11 cellular contexts compared by ENCODE assay signal in the genomic region with DNA sequence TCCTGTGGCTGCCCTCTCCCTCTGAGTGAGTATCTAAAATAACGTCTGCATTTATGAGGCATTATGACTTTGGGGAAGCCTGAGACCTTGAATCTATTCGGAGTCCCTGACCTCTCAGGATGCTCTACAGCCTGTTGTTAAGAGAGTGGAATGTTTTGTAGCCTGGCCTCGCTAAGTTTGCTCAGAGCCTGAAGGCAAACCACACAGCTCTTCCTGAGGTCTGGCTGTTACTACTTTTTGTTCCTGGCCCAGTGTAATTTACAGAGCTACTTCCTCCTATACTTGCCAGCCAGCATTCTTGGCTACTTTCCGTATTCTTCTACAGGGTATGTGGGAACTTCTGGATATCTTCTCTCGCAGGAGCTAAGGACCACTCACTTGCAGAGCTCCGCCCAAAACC. TPM values are rescaled to one million over a fixed set of nuclear protein-coding genes. Genes with fewer than 3 reads are reported as not detected.
DNase-seq lines count a peak whose midpoint lies in the region; ATAC-seq, FAIRE-seq and TF ChIP-seq lines count a peak whose summit lies in the region.
"Had no signal": no experiment of that assay in that cellular context is flagged by ENCODE, and none has a peak within 500 bp of the region (broad histone marks: within the 10 kb centered on the region; RNA-seq: fewer than 3 reads in every experiment).

No MANE protein-coding gene starts in this region.

- TF ChIP-seq RAD21 in A549 (conservative IDR thresholded peaks at IDR 0.05 in 1 of 2, IDR thresholded peaks at IDR 0.05 in 1 of 2) (no peak), GM12878 (IDR thresholded peaks at IDR 0.05; ENCODE audit: insufficient read depth, low read depth, low read length) (no peak)

- ATAC-seq in A549 (peak; percentile 49 to 69; a peak in 4 of 6 replicates), GM12878 (no peak), lung (ENCODE audit: insufficient read depth, low FRiP score) (peak; percentile 43), GM18868 (IDR thresholded peaks at IDR 0.05; ENCODE audit: unreplicated experiment) (no peak), HG02763 (IDR thresholded peaks at IDR 0.05; ENCODE audit: unreplicated experiment) (no peak)

- H3K79me2 ChIP-seq in GM12878 (ENCODE audit: control insufficient read depth, insufficient read depth, low read length), result peaks cover 19% of the 10 kb centered on the region

- TF ChIP-seq EP300 in A549 (IDR thresholded peaks at IDR 0.05) (no peak), GM12878 (IDR thresholded peaks at IDR 0.05; ENCODE audit: borderline replicate concordance in 1 of 2, control insufficient read depth in 1 of 2, low read depth in 2 of 2, low read length in 2 of 2) (no peak)

- no peak for TF ChIP-seq CTCF in A549 (IDR thresholded peaks at IDR 0.05)
- TF ChIP-seq CTCF in GM12878 (IDR thresholded peaks at IDR 0.05 in 2 of 3, conservative IDR thresholded peaks at IDR 0.05 in 1 of 3; ENCODE audit: control insufficient read depth in 2 of 3, extremely low read depth in 1 of 3, insufficient read depth in 1 of 3, low read depth in 3 of 3, low read length in 3 of 3), result no peak
- no peak for TF ChIP-seq CTCF in lung (IDR thresholded peaks at IDR 0.05; ENCODE audit: control extremely low read depth, extremely low read depth)

- in situ Hi-C loops in GM12878 (cut with MboI), result no loop called here

- peak overlapping the region; percentile 62 for H3K4me2 ChIP-seq in A549
- H3K4me2 ChIP-seq in GM12878 (ENCODE audit: control insufficient read depth, insufficient read depth), result no peak overlapping the region

- peak overlapping the region; percentile 66 for H2AFZ ChIP-seq in GM12878 (ENCODE audit: control insufficient read depth, low read depth, low read length)

- H3K27ac ChIP-seq in A549 (peak overlapping the region; percentile 56 to 62), GM12878 (ENCODE audit: control insufficient read depth, insufficient read depth) (no peak overlapping the region), lung (ENCODE audit: low read depth in 1 of 2, low read length in 1 of 2) (peak overlapping the region in 1 of 2 donors; percentile 9)
- H3K27ac ChIP-seq in effector memory CD4-positive, alpha-beta T cell (ENCODE audit: insufficient read depth, low read length, poor library complexity, severe bottlenecking), result no peak overlapping the region

- WGBS in A549 (ENCODE audit: missing lambda C conversion rate), result 15% methylated on average over 6 of the region's 6 CpGs
- WGBS in GM12878 (ENCODE audit: insufficient coverage, insufficient replicate concordance, low lambda C conversion rate, missing lambda C conversion rate), result 52% methylated on average over 6 of the region's 6 CpGs
- 9 to 16% methylated on average over 6 of the region's 6 CpGs for WGBS in lung, 2 donors

- RAD21 ChIA-PET in GM12878 (lab: Charles Lee; ENCODE audit: unreplicated experiment), result no interaction called here

- DNase-seq in A549 (ENCODE audit: low read depth in 1 of 2, low spot score in 1 of 2), result peak; percentile 5 to 62
- DNase-seq in LHCN-M2 (ENCODE audit: low read depth), result peak; percentile 3
- DNase-seq in GM12878 (ENCODE audit: low read depth, low spot score), result no peak
- DNase-seq in lung (ENCODE audit: low spot score), result peak; percentile 35
- DNase-seq in effector memory CD4-positive, alpha-beta T cell, result no peak
- DNase-seq in activated CD4-positive, alpha-beta T cell treated with anti-CD3 and anti-CD28 coated beads for 4 hours, result no peak
- DNase-seq: CD4-positive, alpha-beta T cell; stimulated activated CD4-positive, alpha-beta T cell treated with anti-CD3 and anti-CD28 coated beads, Interleukin-2, amount 100 ng/mL, for 48 hours had no signal

- H3K36me3 ChIP-seq in GM12878 (ENCODE audit: control insufficient read depth in 2 of 2, insufficient read depth in 2 of 2, low read length in 1 of 2) (no peaks in the 10 kb centered on the region), lung (ENCODE audit: control insufficient read depth in 2 of 2, insufficient read depth in 2 of 2, low read length in 2 of 2) (no peaks in the 10 kb centered on the region)
- no peaks in the 10 kb centered on the region for H3K36me3 ChIP-seq in effector memory CD4-positive, alpha-beta T cell (ENCODE audit: control insufficient read depth, insufficient read depth, low read length)

- CTCF ChIA-PET in A549 (lab: Yijun Ruan, JAX) (no interaction called here), GM12878 (lab: Yijun Ruan, JAX) (interaction anchor here (1.1 kb wide), 1 partner anchor 63 kb away, joined by 5 read pairs; no protein-coding TSS in a partner anchor)

- H3K4me1 ChIP-seq in A549, result peaks cover 24% of the 10 kb centered on the region
- H3K4me1 ChIP-seq in GM12878 (ENCODE audit: control insufficient read depth, insufficient read depth, low read length), result peaks cover 3% of the 10 kb centered on the region; the same call in 1 of the 2 replicates
- no peaks in the 10 kb centered on the region for H3K4me1 ChIP-seq in lung (ENCODE audit: control insufficient read depth in 2 of 2, insufficient read depth in 2 of 2, low read length in 2 of 2)
- peaks cover 5% of the 10 kb centered on the region for H3K4me1 ChIP-seq in effector memory CD4-positive, alpha-beta T cell (ENCODE audit: control insufficient read depth, insufficient read depth, low read length, poor library complexity, severe bottlenecking)

- FAIRE-seq in A549 (lab: Jason Lieb, UNC), result no peak
- FAIRE-seq in GM12878 (lab: Jason Lieb, UNC), result no peak
- FAIRE-seq: endometrium had no signal

- no peak for TF ChIP-seq POLR2A in A549 (IDR thresholded peaks at IDR 0.05; ENCODE audit: low read length)
- no peak for TF ChIP-seq POLR2A in GM12878 (IDR thresholded peaks at IDR 0.05; ENCODE audit: low read depth, low read length)

- H3K9me3 ChIP-seq in A549 (no peaks in the 10 kb centered on the region), GM12878 (replicated peaks; ENCODE audit: control insufficient read depth, insufficient read depth, low read length) (no peaks in the 10 kb centered on the region), lung (ENCODE audit: control insufficient read depth in 2 of 2, insufficient read depth in 1 of 2, low read length in 1 of 2) (no peaks in the 10 kb centered on the region)
- H3K9me3 ChIP-seq in effector memory CD4-positive, alpha-beta T cell (ENCODE audit: control insufficient read depth, low read length), result no peaks in the 10 kb centered on the region

- POLR2A ChIA-PET in A549 (lab: Yijun Ruan, JAX) (no interaction called here), GM12878 (lab: Charles Lee) (interaction anchor here (0.6 kb wide), 1 partner anchor 1031 kb away, joined by 3 read pairs; no protein-coding TSS in a partner anchor)

- no peaks in the 10 kb centered on the region for H3K27me3 ChIP-seq in GM12878 (replicated peaks in 1 of 2; ENCODE audit: control insufficient read depth in 2 of 2, insufficient read depth in 2 of 2, low read length in 1 of 2)
- no peaks in the 10 kb centered on the region for H3K27me3 ChIP-seq in lung (ENCODE audit: control insufficient read depth, insufficient read depth)
- H3K27me3 ChIP-seq in effector memory CD4-positive, alpha-beta T cell (replicated peaks; ENCODE audit: control insufficient read depth, insufficient read depth, low read length, poor library complexity, severe bottlenecking), result peaks cover 2% of the 10 kb centered on the region

- no peak overlapping the region for H3K9ac ChIP-seq in GM12878 (ENCODE audit: control insufficient read depth, insufficient read depth, low read length)

- no peaks in the 10 kb centered on the region for H4K20me1 ChIP-seq in GM12878 (ENCODE audit: control insufficient read depth, insufficient read depth)

- intact Hi-C loops in GM12878 (cut with micrococcal nuclease; ENCODE audit: unreplicated experiment), result loop anchor here (5.0 kb wide), 2 partner anchors 33 to 73 kb away; a partner anchor contains a TSS

- SMC1A ChIA-PET in GM12878 (lab: Charles Lee; ENCODE audit: uncharacterized antibody, unreplicated experiment), result interaction anchor here (0.6 to 1.1 kb wide), 4 partner anchors 10 to 273 kb away, joined by 3 to 5 read pairs (median 4); no protein-coding TSS in a partner anchor

- H3K4me3 ChIP-seq in A549 (no peak overlapping the region), GM12878 (no peak overlapping the region), lung (no peak overlapping the region)
- no peak overlapping the region for H3K4me3 ChIP-seq in effector memory CD4-positive, alpha-beta T cell (ENCODE audit: insufficient read depth, low read depth, low read length, poor library complexity, severe bottlenecking)

- no TSS peak for BruUV-seq in GM12878 (replicated peaks; lab: Mats Ljungman, UMichigan)

TF ChIP-seq in A549, 52 proteins besides CTCF, POLR2A, EP300 and RAD21 (continues in another document):
- TF ChIP-seq FOSB (CRISPR knock-in tag; IDR thresholded peaks at IDR 0.05) (no peak), HOXA7 (CRISPR knock-in tag; IDR thresholded peaks at IDR 0.05) (no peak)

TF ChIP-seq in GM12878, 131 proteins besides CTCF, POLR2A, EP300 and RAD21 (continues in another document):
- no peak for TF ChIP-seq STAT1 (conservative IDR thresholded peaks at IDR 0.05)
- TF ChIP-seq DPF2 (IDR thresholded peaks at IDR 0.05), result no peak
- TF ChIP-seq MEF2B (IDR thresholded peaks at IDR 0.05; ENCODE audit: partially characterized antibody, poor library complexity, severe bottlenecking), result no peak

RNA-seq across cellular contexts. Expression of a gene that starts 3.6 kb away (rescaled TPM):
- polyA plus RNA-seq in A549 (2011; rRNA removed) (30.8 and 36.3 TPM in 2 replicates), A549 (2017; fragmentation: RNase III; extraction: RNeasy Plus Mini Kit Qiagen cat#74134 plus additional on column Dnase treatment) (12.2 to 12.7 TPM (median 12.6 TPM) in 3 replicates), GM12878 (2011; rRNA removed) (29.8 and 46.0 TPM in 2 replicates), GM12878 (2014; fragmentation: Illumina TruSeq; extraction: Trizol) (30.4 and 36.1 TPM in 2 replicates), GM12878 (2014; fragmentation: Nextera tagmentation; extraction: Ambion mirVana) (1 to 10 TPM; 8.0 to 8.5 TPM), GM12878 (2014; rRNA removed) (18.5 and 21.2 TPM in 2 replicates), GM12878 (2016; fragmentation: Nextera tagmentation; extraction: Ambion mirVana) (10 to 100 TPM; 32.6 to 36.7 TPM), lung (10 to 100 TPM in 1 of 2 donors, 1 to 10 TPM in 1; 9.0 to 11.7 TPM)
- 4.9 and 5.5 TPM in 2 replicates for polyA plus RNA-seq in A549 (2012; cell fraction: cytosol; rRNA removed)
- polyA plus RNA-seq in A549 (2012; cell fraction: nucleus; rRNA removed), result 4.1 and 5.7 TPM in 2 replicates
- 28.9 and 33.2 TPM in 2 replicates for polyA minus RNA-seq in A549 (2011; rRNA and poly(A)+ RNA removed)
- total RNA-seq in LHCN-M2 (2014; rRNA removed) (41.7 and 43.7 TPM in 2 replicates), GM12878 (2014; rRNA removed) (22.1 and 27.4 TPM in 2 replicates), GM12878 (2014; rRNA removed; fragmentation: Illumina TruSeq; extraction: Trizol) (26.4 and 29.5 TPM in 2 replicates), GM12878 (2021) (37.0 and 38.4 TPM in 2 replicates), lung (10 to 100 TPM; 31.6 to 63.8 TPM)
- 13.8 TPM for polyA plus RNA-seq in LHCN-M2 (2012)
- total RNA-seq in GM12878 (2013; cell fraction: nucleolus; rRNA removed), result 58.7 and 61.0 TPM in 2 replicates
- polyA plus RNA-seq in GM12878 (2011; ENCODE audit: low read depth), result 12.4 TPM
- polyA plus RNA-seq in GM12878 (2011; cell fraction: cytosol; rRNA removed), result 14.1 and 14.2 TPM in 2 replicates
- 19.3 and 20.5 TPM in 2 replicates for polyA plus RNA-seq in GM12878 (2011; cell fraction: nucleus; rRNA removed)
- polyA plus RNA-seq in GM12878 (2012), result 13.0 and 15.6 TPM in 2 replicates
- polyA minus RNA-seq in GM12878 (2011; rRNA and poly(A)+ RNA removed), result 46.2 and 54.7 TPM in 2 replicates
- polyA minus RNA-seq in GM12878 (2011; cell fraction: cytosol; rRNA and poly(A)+ RNA removed), result 15.4 and 21.8 TPM in 2 replicates
- polyA minus RNA-seq in GM12878 (2011; cell fraction: nucleus; rRNA and poly(A)+ RNA removed), result 19.2 and 27.1 TPM in 2 replicates

Comparison
In these comparisons a context has a peak if more than half of its experiments do, and no peak if none do; other contexts are left out.
1. ATAC-seq: peak in A549 (2 of 2) and lung (single experiment); none in GM12878 (single experiment), GM18868 (single experiment) and HG02763 (single experiment).
2. DNase-seq: peak in A549 (2 of 2), LHCN-M2 (single experiment) and lung (single experiment); none in GM12878 (single experiment), effector memory CD4-positive, alpha-beta T cell (0 of 3) and activated CD4-positive, alpha-beta T cell treated with anti-CD3 and anti-CD28 coated beads for 4 hours (0 of 2).
3. H3K27ac ChIP-seq: peak in A549 (2 of 2); none in GM12878 (single experiment) and effector memory CD4-positive, alpha-beta T cell (single experiment).